In the genomic region with DNA sequence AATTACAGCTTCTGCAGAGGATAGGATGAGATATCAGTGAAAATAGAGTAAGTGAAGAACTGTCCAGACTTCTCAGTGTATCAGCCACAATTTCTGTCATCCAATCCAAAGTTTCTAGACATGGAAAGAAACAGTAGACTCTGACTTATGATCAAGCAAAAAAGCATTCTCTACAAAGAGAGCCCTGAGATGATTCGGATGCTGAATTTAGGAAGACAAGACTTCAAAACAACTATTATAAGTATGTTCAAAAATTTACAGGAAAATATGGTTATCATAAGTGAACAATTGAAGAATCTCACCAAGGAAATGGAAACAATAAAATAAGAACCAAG, we compare ENCODE assay signal across 1 cellular context.
TF ChIP-seq lines count a peak whose summit lies in the region.

No MANE protein-coding gene starts in this region.

TF ChIP-seq in HepG2, 621 proteins besides CTCF, POLR2A, EP300 and RAD21:
- no peak for TF ChIP-seq ZNF280D (CRISPR knock-in tag; IDR thresholded peaks at IDR 0.05)
- TF ChIP-seq JUND (CRISPR knock-in tag; IDR thresholded peaks at IDR 0.05) = no peak
- TF ChIP-seq ZSCAN22 (CRISPR knock-in tag; IDR thresholded peaks at IDR 0.05) = no peak
- TF ChIP-seq ZHX2 (IDR thresholded peaks at IDR 0.05; ENCODE audit: low read depth) = no peak
- TF ChIP-seq ZHX2 (CRISPR knock-in tag; IDR thresholded peaks at IDR 0.05; ENCODE audit: borderline replicate concordance) = no peak
- no peak for TF ChIP-seq FOXA1 (IDR thresholded peaks at IDR 0.05)
- TF ChIP-seq FOXA1 (CRISPR knock-in tag; IDR thresholded peaks at IDR 0.05) = no peak
- TF ChIP-seq ZMYM2 (CRISPR knock-in tag; IDR thresholded peaks at IDR 0.05) = no peak
